In the genomic region with DNA sequence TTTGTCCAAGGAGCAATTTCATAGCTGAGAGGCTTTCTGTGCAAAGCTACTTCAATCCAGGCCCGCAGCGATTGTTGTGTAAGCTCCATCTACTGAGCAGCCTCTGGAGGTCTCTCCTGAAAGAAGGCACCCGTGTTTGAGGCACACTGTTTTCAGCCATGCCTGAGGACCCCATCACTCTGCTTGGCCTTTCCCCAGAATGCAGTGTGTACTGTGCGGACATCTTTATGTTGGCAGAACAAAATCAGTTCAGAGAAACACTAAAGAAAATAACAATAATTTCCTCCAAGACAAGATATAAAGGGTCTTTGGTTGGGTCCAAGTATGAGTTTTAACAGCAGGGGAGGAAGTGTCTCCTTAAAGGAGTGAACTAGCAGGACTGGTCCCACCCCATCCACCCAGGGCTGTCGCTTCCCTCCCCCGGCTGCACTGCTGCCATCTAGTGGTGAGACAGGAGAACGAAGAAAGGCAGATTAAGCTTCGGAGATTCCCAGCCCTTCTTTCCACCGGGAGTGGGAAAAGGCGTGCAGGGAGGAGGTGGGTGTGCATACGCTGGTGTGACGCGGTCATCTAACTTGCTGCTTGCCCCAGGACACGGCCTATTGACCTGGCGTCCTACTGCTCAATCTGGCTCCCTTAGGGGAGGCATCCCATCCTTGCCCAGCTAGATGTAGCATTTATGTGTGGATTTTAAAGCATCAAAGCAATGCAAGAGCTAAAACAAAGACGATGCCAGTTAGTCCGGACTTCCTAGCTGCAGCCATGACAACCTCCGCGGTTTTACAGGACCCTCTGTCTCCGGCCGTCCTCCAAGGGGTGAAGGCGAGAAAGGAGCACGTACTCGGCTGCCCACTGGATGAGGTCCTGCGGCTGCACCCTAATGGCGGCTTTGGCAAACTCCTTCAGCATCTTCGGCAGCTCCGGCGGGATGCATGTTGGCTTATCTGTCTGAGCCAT, we compare ENCODE assay signal across 8 cellular contexts. TPM values are rescaled to one million over a fixed set of nuclear protein-coding genes. Genes with fewer than 3 reads are reported as not detected.
DNase-seq lines count a peak whose midpoint lies in the region; TF ChIP-seq lines count a peak whose summit lies in the region.
"Not testable (repeated sequence)": the region's sequence is repeated elsewhere in the genome, so short reads cannot be mapped to it uniquely, and the experiment has no call there.

No MANE protein-coding gene starts in this region.

- not testable (repeated sequence) for H3K27me3 ChIP-seq in Loucy (ENCODE audit: insufficient read depth, low read length, poor library complexity, severe bottlenecking); rectal smooth muscle tissue (ENCODE audit: control insufficient read depth, insufficient read depth, low read length)

- H3K9me2 ChIP-seq in Loucy (replicated peaks; ENCODE audit: low read depth, low read length) = not testable (repeated sequence)

- peak overlapping the region; percentile 23 for H3K4me3 ChIP-seq in Loucy (ENCODE audit: low read length, poor library complexity, severe bottlenecking)
- H3K4me3 ChIP-seq in epithelial cell of esophagus (ENCODE audit: low read length) = not testable (repeated sequence)
- H3K4me3 ChIP-seq in rectal smooth muscle tissue (ENCODE audit: low read length) = peak overlapping the region; percentile 72

- not testable (repeated sequence) for H3K79me2 ChIP-seq in Loucy (ENCODE audit: insufficient read depth, low read length)

- H4K20me1 ChIP-seq in Loucy (ENCODE audit: insufficient read depth, low read length, poor library complexity, severe bottlenecking) = not testable (repeated sequence)

- H3F3A ChIP-seq in Loucy (ENCODE audit: low read depth) = not testable (repeated sequence)

- not testable (repeated sequence) for H3K4me1 ChIP-seq in Loucy (ENCODE audit: insufficient read depth, low read length, poor library complexity, severe bottlenecking); rectal smooth muscle tissue (ENCODE audit: control insufficient read depth, insufficient read depth, low read length)

- H3K9me3 ChIP-seq in Loucy (ENCODE audit: insufficient read depth, low read depth, low read length) = not testable (repeated sequence)

- peak overlapping the region; percentile 71; the same call in 1 of the 2 replicates for H2AFZ ChIP-seq in Loucy (ENCODE audit: low read length)

- H3K27ac ChIP-seq in rectal smooth muscle tissue (ENCODE audit: low read depth, low read length) = not testable (repeated sequence)

- not testable (repeated sequence) for H3K9ac ChIP-seq in Loucy (ENCODE audit: low read depth, low read length, poor library complexity, severe bottlenecking); rectal smooth muscle tissue (ENCODE audit: low read length)

- TF ChIP-seq CTCF in Loucy (conservative IDR thresholded peaks at IDR 0.05; ENCODE audit: low read length) = peak; percentile 69
- peak; percentile 67 for TF ChIP-seq CTCF in epithelial cell of esophagus (IDR thresholded peaks at IDR 0.05; ENCODE audit: insufficient read depth, low read depth, low read length, missing control alignments)

- DNase-seq in A172 (ENCODE audit: low spot score) (peak; percentile 36), GM03348 (ENCODE audit: low spot score) (peak; percentile 61), OCI-M1 (lab: John Stamatoyannopoulos, UW) (peak; percentile 9), epithelial cell of esophagus (ENCODE audit: low read depth) (peak; percentile 18), kidney glomerular epithelial cell (lab: John Stamatoyannopoulos, UW) (peak; percentile 27)
- DNase-seq in activated effector memory CD4-positive, alpha-beta T cell treated with anti-CD3 and anti-CD28 coated beads, Interleukin-2, amount 50 U/mL, for 16 hours = peak; percentile 72

- not testable (repeated sequence) for H3K36me3 ChIP-seq in Loucy (ENCODE audit: insufficient read depth, low read length); rectal smooth muscle tissue (ENCODE audit: control insufficient read depth, insufficient read depth, low read length)

- peak overlapping the region; percentile 54 for H3K4me2 ChIP-seq in Loucy (ENCODE audit: low read depth, low read length, poor library complexity, severe bottlenecking)

RNA-seq across cellular contexts. Expression of gene ROPN1, which starts 12.1 kb away (rescaled TPM):
- 0.14 TPM in 1 of 2 replicates, not detected in the other for total RNA-seq in A172 (2014; rRNA removed; shearing (Covaris generic))

RNA-seq across cellular contexts. Expression of gene CCDC14, which starts 18.8 kb away (rescaled TPM):
- 53.4 and 53.8 TPM in 2 replicates for total RNA-seq in A172 (2014; rRNA removed; shearing (Covaris generic))

RNA-seq across cellular contexts. Expression of gene KALRN, which starts 53.4 kb away (rescaled TPM):
- 9.5 and 13.2 TPM in 2 replicates for total RNA-seq in A172 (2014; rRNA removed; shearing (Covaris generic))

Comparison
In these comparisons a context has a peak if more than half of its experiments do, and no peak if none do; other contexts are left out.
1. DNase-seq: peak in every context shown above with its lines; median percentile 72 in activated effector memory CD4-positive, alpha-beta T cell treated with anti-CD3 and anti-CD28 coated beads, Interleukin-2, amount 50 U/mL, for 16 hours; 61 in GM03348; 36 in A172; 27 in kidney glomerular epithelial cell; 18 in epithelial cell of esophagus; 9 in OCI-M1.